10 cellular contexts compared by ENCODE assay signal in the genomic region with DNA sequence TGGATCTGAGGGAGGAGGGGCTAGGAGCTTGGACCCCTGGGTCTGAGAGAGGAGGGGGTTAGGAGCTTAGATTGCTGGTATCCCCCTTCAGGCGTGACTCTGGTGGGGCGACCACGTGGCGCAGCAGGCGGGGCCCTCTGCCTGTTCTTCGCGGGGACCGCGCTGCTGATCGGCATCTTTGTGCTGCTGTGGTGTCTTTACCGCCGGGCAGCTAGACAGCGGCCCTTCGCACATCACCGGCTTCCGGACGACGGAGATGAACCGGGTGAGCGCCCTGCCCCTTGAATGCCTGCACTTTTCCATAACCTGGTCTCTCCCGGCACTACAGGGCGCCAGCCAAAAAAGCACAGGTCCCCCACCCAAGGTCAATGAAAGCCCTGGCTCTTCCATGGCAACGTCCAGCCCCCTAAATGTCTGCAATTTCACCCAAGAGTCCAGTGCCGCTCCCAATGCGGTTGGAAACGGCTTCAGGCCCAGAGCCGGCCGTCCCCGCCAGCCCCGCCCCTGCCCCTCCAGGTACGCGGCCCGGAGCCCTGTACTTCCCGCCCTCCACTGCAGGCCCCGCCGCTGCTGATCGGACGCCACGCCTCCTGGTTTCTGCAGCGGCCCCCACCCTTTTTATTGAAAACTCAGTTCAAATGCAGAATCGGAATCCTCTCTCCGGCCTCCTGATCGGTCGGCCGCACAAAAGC. TPM values are rescaled to one million over a fixed set of nuclear protein-coding genes. Genes with fewer than 3 reads are reported as not detected.
DNase-seq lines count a peak whose midpoint lies in the region; ATAC-seq, FAIRE-seq and TF ChIP-seq lines count a peak whose summit lies in the region.
"Had no signal": no experiment of that assay in that cellular context is flagged by ENCODE, and none has a peak within 500 bp of the region (broad histone marks: within the 10 kb centered on the region; RNA-seq: fewer than 3 reads in every experiment).

No MANE protein-coding gene starts in this region.

- H3K4me1 ChIP-seq in cardiac muscle cell (ENCODE audit: low read depth) (peaks cover 14% of the 10 kb centered on the region), right atrium auricular region (peaks cover 0 to 28% of the 10 kb centered on the region in 2 donors), SJCRH30 (no peaks in the 10 kb centered on the region), iPS-15b (ENCODE audit: control insufficient read depth, insufficient read depth, low read length) (peaks cover 16% of the 10 kb centered on the region), thoracic aorta (ENCODE audit: control insufficient read depth in 1 of 2, low read depth in 2 of 2) (peaks cover 5 to 15% of the 10 kb centered on the region in 2 donors), transverse colon (peaks cover 6 to 20% (median 16%) of the 10 kb centered on the region in 4 donors)

- WGBS in transverse colon (ENCODE audit: low coverage in 1 of 2), 2 donors, result 3% methylated on average over 44 of the region's 45 CpGs; no CpG with 5 or more reads in 1 of the 2 donors

- in situ Hi-C loops in G401 (cut with HindIII; ENCODE audit: low sequenced_read_pairs) (no loop called here), transverse colon (cut with MboI; ENCODE audit: low pct_ligation_motif_present in 1 of 4, low pct_unique_long_range_greater_than_20kb in 1 of 4, low sequenced_read_pairs in 3 of 4) (no loop called here)

- no peak overlapping the region for H3K9ac ChIP-seq in iPS-15b (ENCODE audit: low read depth, low read length)

- no peak overlapping the region for H3K27ac ChIP-seq in cardiac muscle cell
- no peak overlapping the region for H3K27ac ChIP-seq in right atrium auricular region
- no peak overlapping the region for H3K27ac ChIP-seq in SJCRH30
- H3K27ac ChIP-seq in thoracic aorta, result no peak overlapping the region
- no peak overlapping the region for H3K27ac ChIP-seq in transverse colon

- H3K27me3 ChIP-seq in cardiac muscle cell, result peaks cover 72% of the 10 kb centered on the region
- peaks cover 49 to 65% of the 10 kb centered on the region in 2 donors for H3K27me3 ChIP-seq in right atrium auricular region
- peaks cover 36% of the 10 kb centered on the region for H3K27me3 ChIP-seq in SJCRH30
- H3K27me3 ChIP-seq in iPS-15b (ENCODE audit: control insufficient read depth, insufficient read depth, low read length), result peaks cover 73% of the 10 kb centered on the region
- peaks cover 71% of the 10 kb centered on the region for H3K27me3 ChIP-seq in thoracic aorta (replicated peaks; ENCODE audit: insufficient read depth)
- H3K27me3 ChIP-seq in transverse colon, result peaks cover 100% of the 10 kb centered on the region

- no peaks in the 10 kb centered on the region for H3K36me3 ChIP-seq in cardiac muscle cell
- no peaks in the 10 kb centered on the region for H3K36me3 ChIP-seq in right atrium auricular region
- no peaks in the 10 kb centered on the region for H3K36me3 ChIP-seq in SJCRH30
- no peaks in the 10 kb centered on the region for H3K36me3 ChIP-seq in iPS-15b (ENCODE audit: control insufficient read depth, insufficient read depth, low read length)
- H3K36me3 ChIP-seq in thoracic aorta, result no peaks in the 10 kb centered on the region
- no peaks in the 10 kb centered on the region for H3K36me3 ChIP-seq in transverse colon

- no peak for TF ChIP-seq EP300 in transverse colon (IDR thresholded peaks at IDR 0.05; ENCODE audit: low read depth)

- FAIRE-seq in frontal cortex (lab: Jason Lieb, UNC), result no peak

- no peak for DNase-seq in cardiac muscle cell (ENCODE audit: low read depth in 1 of 2, low spot score in 1 of 2)
- no peak for DNase-seq in right atrium auricular region (ENCODE audit: low spot score)
- DNase-seq in SJCRH30, result no peak
- DNase-seq in thoracic aorta (ENCODE audit: low spot score), result no peak
- DNase-seq in G401 (ENCODE audit: low spot score), result no peak
- DNase-seq in transverse colon, result no peak
- no peak for DNase-seq in frontal cortex (ENCODE audit: low spot score in 2 of 2)
- DNase-seq: activated CD4-positive, CD25-positive, alpha-beta regulatory T cell had no signal

- ATAC-seq in thoracic aorta (ENCODE audit: insufficient number of reproducible peaks, low FRiP score, low read depth), result no peak

- H3K9me3 ChIP-seq in cardiac muscle cell (ENCODE audit: low read depth) (no peaks in the 10 kb centered on the region), right atrium auricular region (no peaks in the 10 kb centered on the region), SJCRH30 (replicated peaks) (no peaks in the 10 kb centered on the region), iPS-15b (ENCODE audit: control insufficient read depth, insufficient read depth, low read length) (no peaks in the 10 kb centered on the region), thoracic aorta (no peaks in the 10 kb centered on the region), transverse colon (no peaks in the 10 kb centered on the region)

- H3K4me3 ChIP-seq in cardiac muscle cell, result peak overlapping the region; percentile 13
- peak overlapping the region in 1 of 2 donors; percentile 5 for H3K4me3 ChIP-seq in right atrium auricular region
- H3K4me3 ChIP-seq in SJCRH30, result peak overlapping the region; percentile 18; the same call in 1 of the 2 replicates
- H3K4me3 ChIP-seq in iPS-15b (ENCODE audit: low read depth, low read length), result peak overlapping the region; percentile 75
- H3K4me3 ChIP-seq in thoracic aorta, result peak overlapping the region; percentile 23
- H3K4me3 ChIP-seq in transverse colon, result peak overlapping the region in 1 of 4 donors; percentile 12

- no peak for TF ChIP-seq POLR2A in transverse colon (IDR thresholded peaks at IDR 0.05)

- intact Hi-C loops in transverse colon (cut with DNase I; ENCODE audit: low total_unique reads), result no loop called here

- TF ChIP-seq CTCF in cardiac muscle cell (IDR thresholded peaks at IDR 0.05; ENCODE audit: low read depth, low read length), result no peak
- TF ChIP-seq CTCF in right atrium auricular region (IDR thresholded peaks at IDR 0.05), result no peak
- no peak for TF ChIP-seq CTCF in thoracic aorta (IDR thresholded peaks at IDR 0.05)
- TF ChIP-seq CTCF in transverse colon (IDR thresholded peaks at IDR 0.05), result no peak

RNA-seq across cellular contexts. Expression of a gene that starts 2.8 kb away (rescaled TPM):
- total RNA-seq in cardiac muscle cell, result 1.8 and 2.0 TPM in 2 replicates
- 5.0 and 8.4 TPM in 2 replicates for polyA plus RNA-seq in cardiac muscle cell
- total RNA-seq in right atrium auricular region, result not detected
- total RNA-seq in SJCRH30 (2014; rRNA removed; shearing (Covaris generic)), result not detected in 2 replicates
- total RNA-seq in thoracic aorta, result not detected
- total RNA-seq in G401 (2014; rRNA removed; shearing (Covaris generic)), result 0.55 and 1.3 TPM in 2 replicates
- total RNA-seq in transverse colon, result not detected
- not detected for total RNA-seq in frontal cortex
- total RNA-seq: fibroblast of lung had no signal
- polyA plus RNA-seq: fibroblast of lung had no signal

RNA-seq across cellular contexts. Expression of a gene that starts 4.8 kb away (rescaled TPM):
- total RNA-seq in cardiac muscle cell, result 2.8 and 6.2 TPM in 2 replicates
- 10.0 and 15.8 TPM in 2 replicates for polyA plus RNA-seq in cardiac muscle cell
- total RNA-seq in right atrium auricular region, result not detected
- total RNA-seq in SJCRH30 (2014; rRNA removed; shearing (Covaris generic)), result not detected in 2 replicates
- total RNA-seq in thoracic aorta, result not detected
- not detected in 2 replicates for total RNA-seq in G401 (2014; rRNA removed; shearing (Covaris generic))
- total RNA-seq in transverse colon, result not detected
- not detected for total RNA-seq in frontal cortex
- total RNA-seq: fibroblast of lung had no signal
- polyA plus RNA-seq: fibroblast of lung had no signal

RNA-seq across cellular contexts. Expression of a gene that starts 13.3 kb away (rescaled TPM):
- total RNA-seq in cardiac muscle cell (1.6 and 2.2 TPM in 2 replicates), right atrium auricular region (under 1 TPM; 0.59 to 0.67 TPM), thoracic aorta (1 to 10 TPM in 1 of 2 donors, under 1 TPM in 1; 0.54 to 2.8 TPM), transverse colon (1 to 10 TPM in 1 of 4 donors, under 1 TPM in 1, not detected in 2; 0.55 to 1.1 TPM), frontal cortex (13.9 TPM)
- polyA plus RNA-seq in cardiac muscle cell, result 0.77 and 1.2 TPM in 2 replicates
- 0.18 TPM in 1 of 2 replicates, not detected in the other for total RNA-seq in SJCRH30 (2014; rRNA removed; shearing (Covaris generic))
- total RNA-seq in G401 (2014; rRNA removed; shearing (Covaris generic)), result 3.1 and 7.0 TPM in 2 replicates

RNA-seq across cellular contexts. Expression of a gene that starts 23.6 kb away (rescaled TPM):
- total RNA-seq in cardiac muscle cell (145 and 200 TPM in 2 replicates), right atrium auricular region (10 to 100 TPM; 55.8 to 61.5 TPM), thoracic aorta (10 to 100 TPM; 60.2 to 95.4 TPM), transverse colon (100 to 1,000 TPM in 1 of 4 donors, 10 to 100 TPM in 3; 52.7 to 105 (median 90.4) TPM), frontal cortex (60.7 TPM)
- 139 and 156 TPM in 2 replicates for polyA plus RNA-seq in cardiac muscle cell
- 68.4 and 83.4 TPM in 2 replicates for total RNA-seq in SJCRH30 (2014; rRNA removed; shearing (Covaris generic))
- total RNA-seq in G401 (2014; rRNA removed; shearing (Covaris generic)), result 148 and 183 TPM in 2 replicates

RNA-seq across cellular contexts. Expression of a gene that starts 25.0 kb away (rescaled TPM):
- 46.4 and 54.3 TPM in 2 replicates for total RNA-seq in cardiac muscle cell
- 24.1 and 37.3 TPM in 2 replicates for polyA plus RNA-seq in cardiac muscle cell
- total RNA-seq in right atrium auricular region, result 10 to 100 TPM in 1 of 2 donors, 1 to 10 TPM in 1; 9.5 to 18.5 TPM
- 11.0 and 12.3 TPM in 2 replicates for total RNA-seq in SJCRH30 (2014; rRNA removed; shearing (Covaris generic))
- 10 to 100 TPM; 21.8 to 29.8 TPM for total RNA-seq in thoracic aorta
- total RNA-seq in G401 (2014; rRNA removed; shearing (Covaris generic)), result 50.9 and 65.6 TPM in 2 replicates
- total RNA-seq in transverse colon, result 100 to 1,000 TPM in 1 of 4 donors, 10 to 100 TPM in 3; 24.3 to 465 (median 43.1) TPM
- total RNA-seq in frontal cortex, result 11.8 TPM
